ENCODE assay signal across 1 cellular context in genomic region chr13:101579291-101579802, GRCh38.
TF ChIP-seq lines count a peak whose summit lies in the region.

No MANE protein-coding gene starts in this region.

TF ChIP-seq in IMR-90, 13 proteins besides CTCF, POLR2A, EP300 and RAD21 (continued from another document):
- TF ChIP-seq FOS (IDR thresholded peaks at IDR 0.05; ENCODE audit: low read depth, low read length), result no peak
TF ChIP-seq in IMR-90: peak in this region for 0.
